11 cellular contexts compared by ENCODE assay signal in the genomic region with DNA sequence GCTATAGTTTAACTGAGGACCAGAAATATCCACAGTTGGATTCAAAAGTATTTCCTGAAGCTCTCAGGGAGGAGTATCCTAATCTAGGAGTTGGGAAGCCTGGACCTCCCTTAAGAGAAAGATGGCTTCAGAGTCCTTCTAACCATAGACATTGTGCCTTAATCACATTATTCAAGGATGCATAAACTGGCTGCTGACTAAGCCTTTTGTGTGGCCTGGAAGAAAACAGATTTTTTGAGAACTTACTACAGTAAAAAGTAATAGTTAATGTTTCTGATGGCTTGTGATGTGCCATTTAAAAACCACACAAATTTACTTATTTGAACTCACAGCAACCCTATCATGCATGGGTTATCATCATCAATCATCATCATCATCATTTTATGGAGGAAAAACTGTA.
"Had no signal": no experiment of that assay in that cellular context is flagged by ENCODE, and none has a peak within 500 bp of the region (broad histone marks: within the 10 kb centered on the region; RNA-seq: fewer than 3 reads in every experiment).

No MANE protein-coding gene starts in this region.

- H3K4me3 ChIP-seq: GM23248, GM23338, HAP-1 had no signal

- H3K9ac ChIP-seq: GM23248 had no signal

- ATAC-seq: GM23338, HCT116 had no signal

- H3K36me3 ChIP-seq: HAP-1 had no signal

- FAIRE-seq: H1, H54 had no signal

- H3K4me1 ChIP-seq: HAP-1 had no signal

- H3K27ac ChIP-seq: GM23248 had no signal

- H3K4me2 ChIP-seq: GM23338 had no signal

- H2AFZ ChIP-seq: GM23248, GM23338 had no signal

- H3K9me3 ChIP-seq: HAP-1 had no signal

- DNase-seq: GM23248, GOT3, H7, H9, HCEC 1CT, HFFc6 had no signal
